In the genomic region with DNA sequence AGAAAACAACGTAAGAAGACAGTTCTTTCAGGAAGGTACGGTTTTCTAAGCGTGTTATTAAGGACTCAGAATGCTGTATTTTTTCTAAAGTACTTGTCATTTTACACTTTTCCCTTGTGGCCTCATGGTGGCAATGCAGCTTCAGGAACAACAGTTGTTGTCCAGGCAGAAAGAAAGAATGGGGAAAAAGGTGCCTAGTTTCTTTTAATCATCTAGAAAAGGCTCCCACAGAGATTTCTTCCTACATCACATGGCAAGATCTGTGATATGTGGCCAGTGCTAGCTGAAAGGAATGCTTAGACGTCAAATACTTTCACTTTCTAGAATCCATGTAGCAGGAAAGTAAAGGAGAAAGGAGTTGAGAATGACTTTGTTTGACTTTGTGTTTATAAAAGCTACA, we compare ENCODE assay signal across 8 cellular contexts. TPM values are rescaled to one million over a fixed set of nuclear protein-coding genes. Genes with fewer than 3 reads are reported as not detected.
DNase-seq lines count a peak whose midpoint lies in the region; ATAC-seq, FAIRE-seq and TF ChIP-seq lines count a peak whose summit lies in the region.

No MANE protein-coding gene starts in this region.

- WGBS in liver, result 7% methylated on average over 4 of the region's 4 CpGs

- H3K36me3 Mint-ChIP-seq in naive thymus-derived CD8-positive, alpha-beta T cell, result no peaks in the 10 kb centered on the region

- in situ Hi-C loops in brain microvascular endothelial cell (cut with HindIII; ENCODE audit: low pct_ligation_motif_present, low sequenced_read_pairs), result no loop called here

- H3K4me1 Mint-ChIP-seq in naive thymus-derived CD8-positive, alpha-beta T cell, result no peaks in the 10 kb centered on the region

- no peak overlapping the region for H3K4me3 Mint-ChIP-seq in naive thymus-derived CD8-positive, alpha-beta T cell

- H3K27me3 ChIP-seq in brain microvascular endothelial cell (replicated peaks), result no peaks in the 10 kb centered on the region
- no peaks in the 10 kb centered on the region for H3K27me3 ChIP-seq in liver (ENCODE audit: control insufficient read depth in 4 of 4, insufficient read depth in 4 of 4, low read length in 3 of 4)

- peaks cover 8 to 28% (median 12%) of the 10 kb centered on the region in 9 donors for H3K9me3 Mint-ChIP-seq in naive thymus-derived CD8-positive, alpha-beta T cell

- peak; percentile 71 for ATAC-seq in GM18870 (IDR thresholded peaks at IDR 0.05; ENCODE audit: unreplicated experiment)
- ATAC-seq in naive thymus-derived CD8-positive, alpha-beta T cell, result no peak

- peak; percentile 92 for FAIRE-seq in A204.1 (lab: Jason Lieb, UNC)

- POLR2A ChIA-PET in naive thymus-derived CD8-positive, alpha-beta T cell (lab: Charles Lee), result no interaction called here

- H3K9me3 ChIP-seq in liver (ENCODE audit: control insufficient read depth in 4 of 4, low read length in 3 of 4), result no peaks in the 10 kb centered on the region

- no peaks in the 10 kb centered on the region for H3K27me3 Mint-ChIP-seq in naive thymus-derived CD8-positive, alpha-beta T cell

- H3K27ac Mint-ChIP-seq in naive thymus-derived CD8-positive, alpha-beta T cell, result no peak overlapping the region

- H3K4me1 ChIP-seq in liver (ENCODE audit: control insufficient read depth in 4 of 4, insufficient read depth in 4 of 4, low read length in 3 of 4), result no peaks in the 10 kb centered on the region

- no peak overlapping the region for H3K9ac ChIP-seq in liver (ENCODE audit: low read depth in 1 of 2, low read length in 2 of 2)

- H3K27ac ChIP-seq in brain microvascular endothelial cell, result no peak overlapping the region
- H3K27ac ChIP-seq in liver (ENCODE audit: low read depth in 1 of 2, low read length in 2 of 2), result no peak overlapping the region

- TF ChIP-seq CTCF in brain microvascular endothelial cell (IDR thresholded peaks at IDR 0.05; ENCODE audit: low read depth, low read length, missing control alignments), result peak; percentile 71
- peak; percentile 48 for TF ChIP-seq CTCF in liver (IDR thresholded peaks at IDR 0.05; ENCODE audit: low read depth, low read length, missing input control)

- DNase-seq in NCI-H2227 treated with DMSO at 0.1 percent for 48 hours (lab: John Stamatoyannopoulos, UW), result peak; percentile 79
- peak; percentile 85 for DNase-seq in brain microvascular endothelial cell
- no peak for DNase-seq in stimulated activated CD4-positive, alpha-beta T cell treated with anti-CD3 and anti-CD28 coated beads, Interleukin-4, amount 100 ng/mL, for 4 hours
- DNase-seq in naive thymus-derived CD8-positive, alpha-beta T cell, result no peak
- DNase-seq in OCI-M2 (lab: John Stamatoyannopoulos, UW; ENCODE audit: unreplicated experiment), result no peak

- H3K4me3 ChIP-seq in brain microvascular endothelial cell (ENCODE audit: low read depth, low read length) (no peak overlapping the region), liver (ENCODE audit: low read depth in 1 of 3, low read length in 3 of 3) (no peak overlapping the region)

- TF ChIP-seq RAD21 in liver (IDR thresholded peaks at IDR 0.05), result peak; percentile 74 to 77

- H3K36me3 ChIP-seq in brain microvascular endothelial cell (replicated peaks), result no peaks in the 10 kb centered on the region
- no peaks in the 10 kb centered on the region for H3K36me3 ChIP-seq in liver (ENCODE audit: control insufficient read depth in 4 of 4, insufficient read depth in 3 of 4, low read depth in 1 of 4, low read length in 3 of 4)

TF ChIP-seq in liver, 16 proteins besides CTCF, POLR2A, EP300 and RAD21:
- no peak for TF ChIP-seq MAX (IDR thresholded peaks at IDR 0.05)
- no peak for TF ChIP-seq GABPA (IDR thresholded peaks at IDR 0.05 in 1 of 2, conservative IDR thresholded peaks at IDR 0.05 in 1 of 2)

RNA-seq across cellular contexts. Expression of gene TRAM1L1, which starts 49.0 kb away (rescaled TPM):
- under 1 TPM in 1 of 2 donors, not detected in 1; 0.56 TPM for total RNA-seq in liver
- polyA plus RNA-seq in liver, result under 1 TPM in 1 of 2 donors, not detected in 1; 0.09 TPM
- total RNA-seq in naive thymus-derived CD8-positive, alpha-beta T cell, result not detected
- not detected for polyA plus RNA-seq in naive thymus-derived CD8-positive, alpha-beta T cell

Comparison
In these comparisons a context has a peak if more than half of its experiments do, and no peak if none do; other contexts are left out.
1. DNase-seq: peak in NCI-H2227 treated with DMSO at 0.1 percent for 48 hours (single experiment) and brain microvascular endothelial cell (single experiment); none in stimulated activated CD4-positive, alpha-beta T cell treated with anti-CD3 and anti-CD28 coated beads, Interleukin-4, amount 100 ng/mL, for 4 hours (0 of 2), naive thymus-derived CD8-positive, alpha-beta T cell (0 of 10) and OCI-M2 (single experiment).